In genomic region chr2:231717281-231718180, GRCh38 we compare ENCODE assay signal across 9 cellular contexts. TPM values are rescaled to one million over a fixed set of nuclear protein-coding genes. Genes with fewer than 3 reads are reported as not detected.
DNase-seq lines count a peak whose midpoint lies in the region; ATAC-seq, FAIRE-seq and TF ChIP-seq lines count a peak whose summit lies in the region.
"Had no signal": no experiment of that assay in that cellular context is flagged by ENCODE, and none has a peak within 500 bp of the region (broad histone marks: within the 10 kb centered on the region; RNA-seq: fewer than 3 reads in every experiment).

No MANE protein-coding gene starts in this region.

- peaks cover 17% of the 10 kb centered on the region for H3K36me3 Mint-ChIP-seq in activated T-helper 17 cell treated with anti-CD3 and anti-CD28 coated beads, Interleukin-2, amount 50 U/mL, for 72 hours (ENCODE audit: low read depth)
- peaks cover 4% of the 10 kb centered on the region for H3K36me3 Mint-ChIP-seq in neural progenitor cell

- no peaks in the 10 kb centered on the region for H3K79me2 ChIP-seq in Karpas-422 (ENCODE audit: low read length)
- peaks cover 15% of the 10 kb centered on the region for H3K79me2 ChIP-seq in neural progenitor cell (ENCODE audit: low read depth)

- H3K4me2 ChIP-seq in Karpas-422 (ENCODE audit: low read depth, low read length, poor library complexity, severe bottlenecking) (peak overlapping the region; percentile 60), neural progenitor cell (no peak overlapping the region)

- DNase-seq in AG04450 (ENCODE audit: low read depth, low spot score) = no peak
- no peak for DNase-seq in GM12892 (ENCODE audit: insufficient read length)
- DNase-seq in Karpas-422 = peak; percentile 100
- DNase-seq in neural progenitor cell (ENCODE audit: low spot score) = no peak
- DNase-seq in NCI-H2081 (lab: John Stamatoyannopoulos, UW) = no peak
- DNase-seq in DMS153 treated with DMSO at 0.1 percent for 48 hours (lab: John Stamatoyannopoulos, UW; ENCODE audit: unreplicated experiment) = no peak
- no peak for DNase-seq in NCI-H1048 (lab: John Stamatoyannopoulos, UW)

- H3K9ac ChIP-seq in Karpas-422 (ENCODE audit: low read length) (peak overlapping the region; percentile 68), neural progenitor cell (no peak overlapping the region)

- H3K27me3 Mint-ChIP-seq in activated T-helper 17 cell treated with anti-CD3 and anti-CD28 coated beads, Interleukin-2, amount 50 U/mL, for 72 hours = no peaks in the 10 kb centered on the region
- peaks cover 13% of the 10 kb centered on the region for H3K27me3 Mint-ChIP-seq in neural progenitor cell (ENCODE audit: insufficient read depth, low read depth)
- H3K27me3 Mint-ChIP-seq: central memory CD8-positive, alpha-beta T cell had no signal

- H3K27ac ChIP-seq in AG04450 (ENCODE audit: low read depth, low read length) (peak overlapping the region; percentile 4), Karpas-422 (ENCODE audit: low read length) (peak overlapping the region; percentile 92), neural progenitor cell (no peak overlapping the region)

- H3K4me3 Mint-ChIP-seq in activated T-helper 17 cell treated with anti-CD3 and anti-CD28 coated beads, Interleukin-2, amount 50 U/mL, for 72 hours = no peak overlapping the region
- H3K4me3 Mint-ChIP-seq in neural progenitor cell = no peak overlapping the region
- H3K4me3 Mint-ChIP-seq: central memory CD8-positive, alpha-beta T cell had no signal

- TF ChIP-seq POLR2A in GM12892 (IDR thresholded peaks at IDR 0.05; ENCODE audit: low read depth, low read length) = 0 out of 2 replicates have a peak, but pooled peaks have one; percentile 19

- H3K4me3 ChIP-seq in AG04450 (ENCODE audit: low read depth, low read length) (no peak overlapping the region), Karpas-422 (ENCODE audit: low read length) (peak overlapping the region; percentile 48), neural progenitor cell (no peak overlapping the region)

- H3K4me1 ChIP-seq in Karpas-422 (ENCODE audit: low read length) (peaks cover 32% of the 10 kb centered on the region), neural progenitor cell (peaks cover 16% of the 10 kb centered on the region)

- POLR2A ChIA-PET in AG04450 (lab: Yijun Ruan, JAX) = interaction anchor here (1.2 to 1.3 kb wide), 2 partner anchors 9 to 64 kb away, joined by 3 to 9 read pairs; partner anchors contain the start of genes PDE6D and PTMA

- no peak overlapping the region for H2AFZ ChIP-seq in Karpas-422 (ENCODE audit: low read length)
- no peak overlapping the region for H2AFZ ChIP-seq in neural progenitor cell (replicated peaks)

- H3F3A ChIP-seq in neural progenitor cell (ENCODE audit: low read depth) = peaks cover 29% of the 10 kb centered on the region

- TF ChIP-seq CTCF in AG04450 (IDR thresholded peaks at IDR 0.05; ENCODE audit: low read depth, low read length) = no peak
- TF ChIP-seq CTCF in neural progenitor cell (IDR thresholded peaks at IDR 0.05) = no peak

- FAIRE-seq in GM12892 (lab: Jason Lieb, UNC) = peak; percentile 83

- H3K9me3 ChIP-seq in AG04450 (ENCODE audit: control insufficient read depth, insufficient read depth, low read length) = peaks cover 3% of the 10 kb centered on the region; the same call in 1 of the 2 replicates
- no peaks in the 10 kb centered on the region for H3K9me3 ChIP-seq in Karpas-422 (ENCODE audit: low read length)
- H3K9me3 ChIP-seq in neural progenitor cell (ENCODE audit: low read depth) = no peaks in the 10 kb centered on the region

- H3K9me2 ChIP-seq in Karpas-422 (replicated peaks; ENCODE audit: insufficient read depth, low read length) = no peaks in the 10 kb centered on the region

- ATAC-seq in activated T-helper 17 cell treated with anti-CD3 and anti-CD28 coated beads, Interleukin-2, amount 50 U/mL, for 72 hours (replicated peaks) = peak; percentile 51

- no peaks in the 10 kb centered on the region for H3K27me3 ChIP-seq in AG04450 (ENCODE audit: control insufficient read depth, insufficient read depth, low read length)
- H3K27me3 ChIP-seq in Karpas-422 (ENCODE audit: low read length) = no peaks in the 10 kb centered on the region
- no peaks in the 10 kb centered on the region for H3K27me3 ChIP-seq in neural progenitor cell

- H3K4me1 Mint-ChIP-seq in activated T-helper 17 cell treated with anti-CD3 and anti-CD28 coated beads, Interleukin-2, amount 50 U/mL, for 72 hours = peaks cover 15% of the 10 kb centered on the region
- H3K4me1 Mint-ChIP-seq in neural progenitor cell = peaks cover 52% of the 10 kb centered on the region

- no peaks in the 10 kb centered on the region for H3K9me3 Mint-ChIP-seq in activated T-helper 17 cell treated with anti-CD3 and anti-CD28 coated beads, Interleukin-2, amount 50 U/mL, for 72 hours
- H3K9me3 Mint-ChIP-seq in neural progenitor cell = no peaks in the 10 kb centered on the region
- H3K9me3 Mint-ChIP-seq: central memory CD8-positive, alpha-beta T cell had no signal

- H3K36me3 ChIP-seq in Karpas-422 (ENCODE audit: insufficient read depth, low read length) = peaks cover under 1% of the 10 kb centered on the region; the same call in 1 of the 2 replicates
- no peaks in the 10 kb centered on the region for H3K36me3 ChIP-seq in neural progenitor cell

- H3K27ac Mint-ChIP-seq in activated T-helper 17 cell treated with anti-CD3 and anti-CD28 coated beads, Interleukin-2, amount 50 U/mL, for 72 hours = no peak overlapping the region
- peak overlapping the region; percentile 53 for H3K27ac Mint-ChIP-seq in neural progenitor cell

- CTCF ChIA-PET in AG04450 (lab: Charles Lee) = interaction anchor here (0.6 to 8.9 kb wide), 8 partner anchors 7 to 116 kb away, joined by 3 to 227 read pairs (median 6); no protein-coding TSS in a partner anchor

- H4K20me1 ChIP-seq in Karpas-422 (ENCODE audit: insufficient read depth, low read depth, low read length) = no peaks in the 10 kb centered on the region
- peaks cover 26% of the 10 kb centered on the region for H4K20me1 ChIP-seq in neural progenitor cell (ENCODE audit: low read depth)

RNA-seq across cellular contexts. Expression of gene PTMA, which starts 9.2 kb away (rescaled TPM):
- 505 and 681 TPM in 2 replicates for polyA plus RNA-seq in AG04450 (2011; rRNA removed)
- polyA minus RNA-seq in AG04450 (2011; rRNA and poly(A)+ RNA removed) = 227 and 297 TPM in 2 replicates
- polyA plus RNA-seq in GM12892 (2012; ENCODE audit: missing spikeins) = 1,875 TPM
- 1,532 and 1,657 TPM in 2 replicates for total RNA-seq in Karpas-422 (2014; rRNA removed; shearing (Covaris generic); ENCODE audit: low replicate concordance)
- 1,000 to 10,000 TPM; 1,439 to 1,845 TPM for total RNA-seq in activated T-helper 17 cell treated with anti-CD3 and anti-CD28 coated beads, Interleukin-2, amount 50 U/mL, for 72 hours
- total RNA-seq in neural progenitor cell (ENCODE audit: low replicate concordance) = 1,850 and 2,102 TPM in 2 replicates
